ENCODE assay signal across 20 cellular contexts in the genomic region with DNA sequence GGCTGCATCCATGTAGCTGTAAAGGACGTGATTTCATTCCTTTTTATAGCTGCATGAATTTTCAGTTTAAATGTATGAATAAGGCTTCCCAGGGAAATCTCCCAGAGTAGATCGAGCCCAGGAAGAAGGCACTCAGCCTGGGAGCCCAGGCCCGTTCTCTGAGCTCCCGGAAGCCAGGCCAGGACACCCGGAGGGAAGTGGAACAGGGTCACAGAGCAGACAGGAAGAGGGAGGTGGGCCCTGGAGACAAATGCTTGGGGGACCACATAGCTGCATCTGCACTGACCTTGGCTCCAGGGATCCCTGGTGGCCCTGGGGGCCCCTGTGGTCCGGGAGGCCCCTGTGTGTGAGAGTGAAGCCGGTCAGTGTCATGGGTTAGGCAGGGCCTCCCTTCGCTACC. TPM values are rescaled to one million over a fixed set of nuclear protein-coding genes. Genes with fewer than 3 reads are reported as not detected.
A peak's percentile ranks its signal among the peaks of the same experiment; 100 is the strongest.
DNase-seq lines count a peak whose midpoint lies in the region; ATAC-seq, FAIRE-seq and TF ChIP-seq lines count a peak whose summit lies in the region.
"Had no signal": no experiment of that assay in that cellular context is flagged by ENCODE, and none has a peak within 500 bp of the region (broad histone marks: within the 10 kb centered on the region; RNA-seq: fewer than 3 reads in every experiment).

No MANE protein-coding gene starts in this region.

- DNase-seq in activated naive CD4-positive, alpha-beta T cell treated with anti-CD3 and anti-CD28 coated beads, Interleukin-2, amount 50 U/mL, for 16 hours: no peak
- DNase-seq in Karpas-422 (peak; percentile 74), GM12878 (ENCODE audit: low read depth, low spot score) (no peak), MV-4-11 (lab: John Stamatoyannopoulos, UW) (no peak)
- DNase-seq: C1 segment of cervical spinal cord; Calu3; CD4-positive, alpha-beta T cell; DMS 273 treated with DMSO at 0.1 percent for 48 hours; EL; GM23248 had no signal

- CTCF ChIA-PET in GM12878 (lab: Yijun Ruan, JAX): interaction anchor here (1.4 kb wide), 1 partner anchor 17 kb away, joined by 6 read pairs; no protein-coding TSS in a partner anchor

- H3K36me3 Mint-ChIP-seq in activated naive CD4-positive, alpha-beta T cell treated with anti-CD3 and anti-CD28 coated beads, Interleukin-2, amount 50 U/mL, for 24 hours: no peaks in the 10 kb centered on the region

- no peak overlapping the region for H3K4me3 Mint-ChIP-seq in activated naive CD4-positive, alpha-beta T cell treated with anti-CD3 and anti-CD28 coated beads, Interleukin-2, amount 50 U/mL, for 24 hours
- H3K4me3 Mint-ChIP-seq: CD4-positive, alpha-beta T cell had no signal

- RAD21 ChIA-PET in GM12878 (lab: Charles Lee; ENCODE audit: unreplicated experiment): no interaction called here

- no peaks in the 10 kb centered on the region for H3K9me2 ChIP-seq in Karpas-422 (replicated peaks; ENCODE audit: insufficient read depth, low read length)

- no peaks in the 10 kb centered on the region for H3K27me3 Mint-ChIP-seq in activated naive CD4-positive, alpha-beta T cell treated with anti-CD3 and anti-CD28 coated beads, Interleukin-2, amount 50 U/mL, for 24 hours
- H3K27me3 Mint-ChIP-seq: CD4-positive, alpha-beta T cell had no signal

- TF ChIP-seq EP300 in GM12878 (IDR thresholded peaks at IDR 0.05; ENCODE audit: borderline replicate concordance in 1 of 2, control insufficient read depth in 1 of 2, low read depth in 2 of 2, low read length in 2 of 2): no peak

- no peak for TF ChIP-seq POLR2A in GM12878 (IDR thresholded peaks at IDR 0.05; ENCODE audit: low read depth, low read length)

- peaks cover 95% of the 10 kb centered on the region for H3K4me1 ChIP-seq in Karpas-422 (ENCODE audit: low read length)
- H3K4me1 ChIP-seq in GM12878 (ENCODE audit: control insufficient read depth, insufficient read depth, low read length): peaks cover 13% of the 10 kb centered on the region

- in situ Hi-C loops in GM12878 (cut with MboI): no loop called here

- H3K9me3 ChIP-seq in Karpas-422 (ENCODE audit: low read length) (no peaks in the 10 kb centered on the region), GM12878 (replicated peaks; ENCODE audit: control insufficient read depth, insufficient read depth, low read length) (no peaks in the 10 kb centered on the region)

- no TSS peak for BruUV-seq in GM12878 (replicated peaks; lab: Mats Ljungman, UMichigan)

- no peaks in the 10 kb centered on the region for H3K9me3 Mint-ChIP-seq in activated naive CD4-positive, alpha-beta T cell treated with anti-CD3 and anti-CD28 coated beads, Interleukin-2, amount 50 U/mL, for 24 hours
- H3K9me3 Mint-ChIP-seq: CD4-positive, alpha-beta T cell had no signal

- 28% methylated on average over 8 of the region's 8 CpGs for WGBS in GM12878 (ENCODE audit: insufficient coverage, insufficient replicate concordance, low lambda C conversion rate, missing lambda C conversion rate)

- H3K27ac ChIP-seq in Karpas-422 (ENCODE audit: low read length) (peak overlapping the region; percentile 100), GM12878 (ENCODE audit: control insufficient read depth, insufficient read depth) (no peak overlapping the region)
- H3K27ac ChIP-seq: 22Rv1, GM23248, KMS-11 had no signal

- no peaks in the 10 kb centered on the region for H3K79me2 ChIP-seq in Karpas-422 (ENCODE audit: low read length)
- H3K79me2 ChIP-seq in GM12878 (ENCODE audit: control insufficient read depth, insufficient read depth, low read length): no peaks in the 10 kb centered on the region

- intact Hi-C loops in GM12878 (cut with micrococcal nuclease; ENCODE audit: unreplicated experiment): no loop called here

- TF ChIP-seq CTCF in GM12878 (IDR thresholded peaks at IDR 0.05 in 2 of 3, conservative IDR thresholded peaks at IDR 0.05 in 1 of 3; ENCODE audit: control insufficient read depth in 2 of 3, extremely low read depth in 1 of 3, insufficient read depth in 1 of 3, low read depth in 3 of 3, low read length in 3 of 3): no peak

- no peak overlapping the region for H2AFZ ChIP-seq in Karpas-422 (ENCODE audit: low read length)
- peak overlapping the region; percentile 39 for H2AFZ ChIP-seq in GM12878 (ENCODE audit: control insufficient read depth, low read depth, low read length)
- H2AFZ ChIP-seq: GM23248 had no signal

- peaks cover 6% of the 10 kb centered on the region for H3K4me1 Mint-ChIP-seq in activated naive CD4-positive, alpha-beta T cell treated with anti-CD3 and anti-CD28 coated beads, Interleukin-2, amount 50 U/mL, for 24 hours

- H3K27me3 ChIP-seq in Karpas-422 (ENCODE audit: low read length): no peaks in the 10 kb centered on the region
- no peaks in the 10 kb centered on the region for H3K27me3 ChIP-seq in GM12878 (replicated peaks in 1 of 2; ENCODE audit: control insufficient read depth in 2 of 2, insufficient read depth in 2 of 2, low read length in 1 of 2)

- H3K9ac ChIP-seq in Karpas-422 (ENCODE audit: low read length) (peak overlapping the region; percentile 68), GM12878 (ENCODE audit: control insufficient read depth, insufficient read depth, low read length) (no peak overlapping the region)
- H3K9ac ChIP-seq: GM23248, KMS-11 had no signal

- SMC1A ChIA-PET in GM12878 (lab: Charles Lee; ENCODE audit: uncharacterized antibody, unreplicated experiment): no interaction called here

- no peak for FAIRE-seq in GM12878 (lab: Jason Lieb, UNC)
- FAIRE-seq: G401.6, GM12892, GM19239, H54 had no signal

- H4K20me1 ChIP-seq in Karpas-422 (ENCODE audit: insufficient read depth, low read depth, low read length) (no peaks in the 10 kb centered on the region), GM12878 (ENCODE audit: control insufficient read depth, insufficient read depth) (no peaks in the 10 kb centered on the region)

- peak overlapping the region; percentile 35 for H3K27ac Mint-ChIP-seq in activated naive CD4-positive, alpha-beta T cell treated with anti-CD3 and anti-CD28 coated beads, Interleukin-2, amount 50 U/mL, for 24 hours
- H3K27ac Mint-ChIP-seq: CD4-positive, alpha-beta T cell had no signal

- TF ChIP-seq RAD21 in GM12878 (IDR thresholded peaks at IDR 0.05; ENCODE audit: insufficient read depth, low read depth, low read length): no peak

- H3K4me3 ChIP-seq in Karpas-422 (ENCODE audit: low read length): peak overlapping the region; percentile 25; the same call in 1 of the 2 replicates
- no peak overlapping the region for H3K4me3 ChIP-seq in GM12878
- H3K4me3 ChIP-seq: GM23248 had no signal

- ATAC-seq in GM12878: no peak
- no peak for ATAC-seq in HG03159 (IDR thresholded peaks at IDR 0.05; ENCODE audit: unreplicated experiment)
- ATAC-seq in HG02610 (IDR thresholded peaks at IDR 0.05; ENCODE audit: unreplicated experiment): no peak
- ATAC-seq: HCT116 had no signal

- H3K4me2 ChIP-seq in Karpas-422 (ENCODE audit: low read depth, low read length, poor library complexity, severe bottlenecking) (peak overlapping the region; percentile 18), GM12878 (ENCODE audit: control insufficient read depth, insufficient read depth) (no peak overlapping the region)
- H3K4me2 ChIP-seq: KMS-11 had no signal

- no peaks in the 10 kb centered on the region for H3K36me3 ChIP-seq in Karpas-422 (ENCODE audit: insufficient read depth, low read length)
- H3K36me3 ChIP-seq in GM12878 (ENCODE audit: control insufficient read depth in 2 of 2, insufficient read depth in 2 of 2, low read length in 1 of 2): no peaks in the 10 kb centered on the region

- POLR2A ChIA-PET in GM12878 (lab: Charles Lee): no interaction called here

TF ChIP-seq in GM12878, 131 proteins besides CTCF, POLR2A, EP300 and RAD21 (continues in another document):
- TF ChIP-seq CBX3 (IDR thresholded peaks at IDR 0.05; ENCODE audit: borderline replicate concordance, low read depth) (no peak), POU2F2 (IDR thresholded peaks at IDR 0.05; ENCODE audit: borderline replicate concordance, low read depth, low read length) (no peak), PAX5 (IDR thresholded peaks at IDR 0.05; ENCODE audit: borderline replicate concordance, low read depth, low read length) (no peak)

RNA-seq across cellular contexts. Expression of a gene that starts 19.7 kb away (rescaled TPM):
- total RNA-seq in Karpas-422 (2014; rRNA removed; shearing (Covaris generic); ENCODE audit: low replicate concordance): 116 and 118 TPM in 2 replicates
- total RNA-seq in GM12878 (2013; cell fraction: nucleolus; rRNA removed): 144 and 151 TPM in 2 replicates
- total RNA-seq in GM12878 (2014; rRNA removed): 25.2 and 26.6 TPM in 2 replicates
- 23.3 and 23.5 TPM in 2 replicates for total RNA-seq in GM12878 (2014; rRNA removed; fragmentation: Illumina TruSeq; extraction: Trizol)
- 36.1 and 45.1 TPM in 2 replicates for total RNA-seq in GM12878 (2021)
- 16.0 TPM for polyA plus RNA-seq in GM12878 (2011; ENCODE audit: low read depth)
- 39.9 and 53.9 TPM in 2 replicates for polyA plus RNA-seq in GM12878 (2011; rRNA removed)
- 37.9 and 49.1 TPM in 2 replicates for polyA plus RNA-seq in GM12878 (2011; cell fraction: cytosol; rRNA removed)
- 213 and 242 TPM in 2 replicates for polyA plus RNA-seq in GM12878 (2011; cell fraction: nucleus; rRNA removed)
- polyA plus RNA-seq in GM12878 (2012): 34.1 and 38.8 TPM in 2 replicates
- polyA plus RNA-seq in GM12878 (2014; fragmentation: Illumina TruSeq; extraction: Trizol): 17.3 and 22.9 TPM in 2 replicates
- polyA plus RNA-seq in GM12878 (2014; fragmentation: Nextera tagmentation; extraction: Ambion mirVana): 1 to 10 TPM; 4.5 to 7.9 TPM
- 40.6 and 42.3 TPM in 2 replicates for polyA plus RNA-seq in GM12878 (2014; rRNA removed)
- polyA plus RNA-seq in GM12878 (2016; fragmentation: Nextera tagmentation; extraction: Ambion mirVana): 10 to 100 TPM; 26.0 to 29.0 TPM
- polyA minus RNA-seq in GM12878 (2011; rRNA and poly(A)+ RNA removed): 63.2 and 88.8 TPM in 2 replicates
- 9.1 and 13.4 TPM in 2 replicates for polyA minus RNA-seq in GM12878 (2011; cell fraction: cytosol; rRNA and poly(A)+ RNA removed)
- 79.1 and 138 TPM in 2 replicates for polyA minus RNA-seq in GM12878 (2011; cell fraction: nucleus; rRNA and poly(A)+ RNA removed)

RNA-seq across cellular contexts. Expression of a gene that starts 47.9 kb away (rescaled TPM):
- 75.7 and 136 TPM in 2 replicates for total RNA-seq in Karpas-422 (2014; rRNA removed; shearing (Covaris generic); ENCODE audit: low replicate concordance)
- total RNA-seq in GM12878 (2013; cell fraction: nucleolus; rRNA removed): 21.9 and 24.9 TPM in 2 replicates
- total RNA-seq in GM12878 (2014; rRNA removed) (120 and 134 TPM in 2 replicates), GM12878 (2014; rRNA removed; fragmentation: Illumina TruSeq; extraction: Trizol) (167 and 175 TPM in 2 replicates), GM12878 (2021) (311 and 330 TPM in 2 replicates)
- 118 TPM for polyA plus RNA-seq in GM12878 (2011; ENCODE audit: low read depth)
- polyA plus RNA-seq in GM12878 (2011; rRNA removed) (193 and 198 TPM in 2 replicates), GM12878 (2014; fragmentation: Illumina TruSeq; extraction: Trizol) (262 and 268 TPM in 2 replicates), GM12878 (2014; fragmentation: Nextera tagmentation; extraction: Ambion mirVana) (10 to 100 TPM; 42.3 to 77.6 TPM), GM12878 (2014; rRNA removed) (299 and 332 TPM in 2 replicates), GM12878 (2016; fragmentation: Nextera tagmentation; extraction: Ambion mirVana) (100 to 1,000 TPM; 269 to 302 TPM)
- 148 and 169 TPM in 2 replicates for polyA plus RNA-seq in GM12878 (2011; cell fraction: cytosol; rRNA removed)
- polyA plus RNA-seq in GM12878 (2011; cell fraction: nucleus; rRNA removed): 78.5 and 127 TPM in 2 replicates
- 119 and 164 TPM in 2 replicates for polyA plus RNA-seq in GM12878 (2012)
- polyA minus RNA-seq in GM12878 (2011; rRNA and poly(A)+ RNA removed): 56.9 and 60.6 TPM in 2 replicates
- polyA minus RNA-seq in GM12878 (2011; cell fraction: cytosol; rRNA and poly(A)+ RNA removed): 39.2 and 49.7 TPM in 2 replicates
- polyA minus RNA-seq in GM12878 (2011; cell fraction: nucleus; rRNA and poly(A)+ RNA removed): 21.6 and 37.5 TPM in 2 replicates
